ENCODE assay signal across 8 cellular contexts in genomic region chr2:218323526-218324472, GRCh38. TPM values are rescaled to one million over a fixed set of nuclear protein-coding genes. Genes with fewer than 3 reads are reported as not detected.
DNase-seq lines count a peak whose midpoint lies in the region; ATAC-seq, FAIRE-seq and TF ChIP-seq lines count a peak whose summit lies in the region.

No MANE protein-coding gene starts in this region.

- ATAC-seq in left colon: peak; percentile 51
- no peak for ATAC-seq in HG03342 (IDR thresholded peaks at IDR 0.05; ENCODE audit: unreplicated experiment)

- DNase-seq in NCI-H146 (lab: John Stamatoyannopoulos, UW) (peak; percentile 19), NCI-H146 treated with DMSO at 0.1 percent for 48 hours (lab: John Stamatoyannopoulos, UW; ENCODE audit: unreplicated experiment) (no peak), NCI-H82 (lab: John Stamatoyannopoulos, UW) (peak; percentile 50), bronchial epithelial cell (ENCODE audit: low read depth) (peak; percentile 45), left colon (peak; percentile 44 to 66), suprapubic skin (ENCODE audit: low spot score in 2 of 2) (peak in 1 of 2 donors; percentile 75)
- no peak for DNase-seq in activated CD4-positive, alpha-beta T cell treated with anti-CD3 and anti-CD28 coated beads for 48 hours

- TF ChIP-seq POLR2A in suprapubic skin (IDR thresholded peaks at IDR 0.05): no peak

- intact Hi-C loops in left colon (cut with DNase I, micrococcal nuclease): no loop called here

- H3K27me3 ChIP-seq in bronchial epithelial cell (ENCODE audit: control insufficient read depth, insufficient read depth, low read length): no peaks in the 10 kb centered on the region
- H3K27me3 ChIP-seq in suprapubic skin: no peaks in the 10 kb centered on the region

- peaks cover 42% of the 10 kb centered on the region for H3K4me1 ChIP-seq in suprapubic skin

- 4% methylated on average over 23 of the region's 24 CpGs for WGBS in suprapubic skin

- H3K27ac ChIP-seq in suprapubic skin: peak overlapping the region; percentile 62

- FAIRE-seq in bronchial epithelial cell (lab: Jason Lieb, UNC): no peak

- TF ChIP-seq CTCF in bronchial epithelial cell (IDR thresholded peaks at IDR 0.05; ENCODE audit: insufficient read depth, low read length, severe bottlenecking): no peak
- no peak for TF ChIP-seq CTCF in suprapubic skin (IDR thresholded peaks at IDR 0.05)

- no peaks in the 10 kb centered on the region for H3K9me3 ChIP-seq in suprapubic skin

- no peaks in the 10 kb centered on the region for H3K36me3 ChIP-seq in bronchial epithelial cell (ENCODE audit: control insufficient read depth, insufficient read depth, low read length)
- no peaks in the 10 kb centered on the region for H3K36me3 ChIP-seq in suprapubic skin

- H3K4me3 ChIP-seq in bronchial epithelial cell (ENCODE audit: low read depth, low read length) (peak overlapping the region; percentile 43), suprapubic skin (peak overlapping the region; percentile 72)

- no peak for TF ChIP-seq EP300 in suprapubic skin (IDR thresholded peaks at IDR 0.05)

RNA-seq across cellular contexts. Expression of gene TMBIM1, which starts 31.5 kb away (rescaled TPM):
- total RNA-seq in bronchial epithelial cell (468 and 656 TPM in 2 replicates), left colon (100 to 1,000 TPM; 317 to 426 TPM), suprapubic skin (100 to 1,000 TPM; 234 to 370 (median 319) TPM)

RNA-seq across cellular contexts. Expression of gene CATIP, which starts 32.9 kb away (rescaled TPM):
- total RNA-seq in bronchial epithelial cell (not detected in 2 replicates), left colon (not detected), suprapubic skin (not detected)

RNA-seq across cellular contexts. Expression of gene PNKD, which starts 53.5 kb away (rescaled TPM):
- 10.3 and 16.8 TPM in 2 replicates for total RNA-seq in bronchial epithelial cell
- total RNA-seq in left colon: 100 to 1,000 TPM; 103 to 119 TPM
- 10 to 100 TPM; 33.4 to 66.4 (median 49.4) TPM for total RNA-seq in suprapubic skin

RNA-seq across cellular contexts. Expression of gene AAMP, which starts 53.9 kb away (rescaled TPM):
- total RNA-seq in bronchial epithelial cell (205 and 229 TPM in 2 replicates), left colon (10 to 100 TPM; 96.2 to 97.2 TPM), suprapubic skin (100 to 1,000 TPM; 103 to 154 (median 144) TPM)

RNA-seq across cellular contexts. Expression of gene SLC11A1, which starts 58.3 kb away (rescaled TPM):
- total RNA-seq in bronchial epithelial cell: 0.26 and 0.51 TPM in 2 replicates
- total RNA-seq in left colon: 1 to 10 TPM; 1.7 to 2.0 TPM
- total RNA-seq in suprapubic skin: 10 to 100 TPM in 2 of 4 donors, 1 to 10 TPM in 1, under 1 TPM in 1; 0.78 to 16.1 (median 7.6) TPM

Comparison
In these comparisons a context has a peak if more than half of its experiments do, and no peak if none do; other contexts are left out.
1. DNase-seq: peak in NCI-H146 (single experiment), NCI-H82 (single experiment), bronchial epithelial cell (single experiment) and left colon (2 of 2); none in NCI-H146 treated with DMSO at 0.1 percent for 48 hours (single experiment) and activated CD4-positive, alpha-beta T cell treated with anti-CD3 and anti-CD28 coated beads for 48 hours (single experiment).